Comparison of ENCODE assay signal across 1 cellular context in the genomic region with DNA sequence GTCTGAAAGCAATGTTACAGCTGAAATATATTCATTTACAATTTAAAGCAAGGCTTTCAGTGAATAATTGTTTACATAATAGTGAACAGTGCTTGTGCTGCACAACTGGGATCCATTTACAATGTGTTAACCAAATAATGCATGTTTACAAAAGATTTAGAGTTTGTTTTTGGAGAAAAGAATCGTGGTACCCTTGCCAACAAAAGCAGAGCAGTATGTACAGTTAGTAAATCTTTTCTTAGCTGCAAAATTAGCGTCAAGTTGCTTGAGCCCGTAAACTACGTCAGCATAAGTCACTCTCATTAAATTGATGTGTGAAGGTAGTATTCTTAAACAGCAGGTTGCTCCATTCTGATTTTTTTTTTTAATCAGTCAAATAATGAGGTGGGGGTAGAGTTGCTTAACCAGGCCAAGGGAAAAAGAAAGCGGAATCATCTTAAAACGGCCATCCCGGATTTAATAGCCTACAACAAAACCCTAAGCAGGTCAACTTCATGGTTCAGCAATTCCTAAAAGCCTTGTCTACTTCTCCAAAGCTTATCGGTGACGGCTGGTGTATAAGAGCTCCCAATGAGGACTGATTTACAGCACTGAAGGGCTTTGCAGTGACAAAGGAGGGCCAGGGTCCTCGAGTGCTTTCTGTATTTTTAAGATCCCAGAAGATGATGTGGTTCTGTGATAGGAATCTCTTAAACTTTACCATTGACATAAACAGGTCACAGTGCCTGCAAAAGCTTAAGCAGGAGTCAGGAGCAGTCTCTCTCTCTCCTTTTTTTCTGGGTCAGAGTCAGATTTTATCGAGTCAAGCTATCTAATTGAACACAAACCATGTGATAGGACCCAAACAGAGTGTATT.
TF ChIP-seq lines count a peak whose summit lies in the region.

No MANE protein-coding gene starts in this region.

TF ChIP-seq in IMR-90, 13 proteins besides CTCF, POLR2A, EP300 and RAD21 (continued from another document):
- TF ChIP-seq BHLHE40 (IDR thresholded peaks at IDR 0.05; ENCODE audit: low read depth, low read length) (no peak), RFX5 (IDR thresholded peaks at IDR 0.05; ENCODE audit: low read depth, low read length) (no peak), SMC3 (IDR thresholded peaks at IDR 0.05; ENCODE audit: low read depth, low read length) (no peak)
TF ChIP-seq in IMR-90: peak in this region for 0.
